Comparison of ENCODE assay signal across 8 cellular contexts in genomic region chrX:131068945-131069719, GRCh38. TPM values are rescaled to one million over a fixed set of nuclear protein-coding genes. Genes with fewer than 3 reads are reported as not detected.
DNase-seq lines count a peak whose midpoint lies in the region; ATAC-seq, FAIRE-seq and TF ChIP-seq lines count a peak whose summit lies in the region.

No MANE protein-coding gene starts in this region.

- TF ChIP-seq CTCF in PC-9 (conservative IDR thresholded peaks at IDR 0.05): peak; percentile 40
- no peak for TF ChIP-seq CTCF in CD4-positive, alpha-beta T cell (IDR thresholded peaks at IDR 0.05)

- peaks cover 3% of the 10 kb centered on the region; the same call in 1 of the 2 replicates for H3K4me1 ChIP-seq in ES-I3 (ENCODE audit: insufficient read depth, low read length)
- H3K4me1 ChIP-seq in PC-9 (replicated peaks; ENCODE audit: insufficient read depth): no peaks in the 10 kb centered on the region
- no peaks in the 10 kb centered on the region for H3K4me1 ChIP-seq in CD4-positive, alpha-beta memory T cell (ENCODE audit: insufficient read depth, low read length)

- no peaks in the 10 kb centered on the region for H3K9me3 ChIP-seq in ES-I3 (ENCODE audit: control insufficient read depth, insufficient read depth, low read length)
- no peaks in the 10 kb centered on the region for H3K9me3 ChIP-seq in PC-9 (ENCODE audit: insufficient read depth, low read depth)
- no peaks in the 10 kb centered on the region for H3K9me3 ChIP-seq in CD4-positive, alpha-beta memory T cell (ENCODE audit: control insufficient read depth in 1 of 2, low read length in 2 of 2)
- H3K9me3 ChIP-seq in CD4-positive, alpha-beta T cell (ENCODE audit: control insufficient read depth, low read length): no peaks in the 10 kb centered on the region

- CTCF ChIA-PET in PC-9 (lab: Charles Lee): no interaction called here
- CTCF ChIA-PET in CD4-positive, alpha-beta memory T cell (lab: Charles Lee; ENCODE audit: partially characterized antibody): no interaction called here
- CTCF ChIA-PET in CD4-positive, alpha-beta T cell (lab: Charles Lee): no interaction called here

- H3K4me1 Mint-ChIP-seq in CD4-positive, alpha-beta memory T cell: peaks cover 0 to 6% (median 0%) of the 10 kb centered on the region in 4 donors
- H3K4me1 Mint-ChIP-seq in CD4-positive, alpha-beta T cell (ENCODE audit: low read depth): no peaks in the 10 kb centered on the region

- H3K27ac ChIP-seq in PC-9: no peak overlapping the region
- no peak overlapping the region for H3K27ac ChIP-seq in CD4-positive, alpha-beta memory T cell (ENCODE audit: low read depth, low read length)
- H3K27ac ChIP-seq in CD4-positive, alpha-beta T cell (ENCODE audit: low read depth, low read length): no peak overlapping the region

- no peaks in the 10 kb centered on the region for H3K36me3 Mint-ChIP-seq in CD4-positive, alpha-beta memory T cell
- H3K36me3 Mint-ChIP-seq in CD4-positive, alpha-beta T cell (ENCODE audit: low read depth): no peaks in the 10 kb centered on the region

- ATAC-seq in CD4-positive, alpha-beta T cell (ENCODE audit: poor library complexity): no peak
- no peak for ATAC-seq in GM19455 (IDR thresholded peaks at IDR 0.05; ENCODE audit: unreplicated experiment)

- H3K4me3 ChIP-seq in PC-9: no peak overlapping the region
- H3K4me3 ChIP-seq in CD4-positive, alpha-beta memory T cell (ENCODE audit: low read length in 2 of 2): no peak overlapping the region

- H3K27ac Mint-ChIP-seq in CD4-positive, alpha-beta memory T cell: no peak overlapping the region
- H3K27ac Mint-ChIP-seq in CD4-positive, alpha-beta T cell: no peak overlapping the region

- TF ChIP-seq POLR2A in H54 (IDR thresholded peaks at IDR 0.05; ENCODE audit: low read depth, low read length): no peak

- peaks cover 0 to 4% (median 0%) of the 10 kb centered on the region in 8 donors for H3K9me3 Mint-ChIP-seq in CD4-positive, alpha-beta memory T cell
- H3K9me3 Mint-ChIP-seq in CD4-positive, alpha-beta T cell: no peaks in the 10 kb centered on the region

- DNase-seq in H54 (ENCODE audit: insufficient read length, low spot score) (peak; percentile 12), PC-9 (no peak), iPS DF 4.7 (ENCODE audit: extremely low read depth, low spot score) (peak; percentile 68), cortex of kidney (lab: John Stamatoyannopoulos, UW) (no peak)
- DNase-seq in CD4-positive, alpha-beta memory T cell: no peak
- DNase-seq in CD4-positive, alpha-beta T cell: no peak

- no peaks in the 10 kb centered on the region for H3F3A ChIP-seq in PC-9 (ENCODE audit: insufficient read depth, low read depth)

- H3K79me2 ChIP-seq in PC-9 (ENCODE audit: low read depth): no peaks in the 10 kb centered on the region

- H3K4me3 Mint-ChIP-seq in CD4-positive, alpha-beta memory T cell: peak overlapping the region in 1 of 8 donors; percentile 11
- no peak overlapping the region for H3K4me3 Mint-ChIP-seq in CD4-positive, alpha-beta T cell

- POLR2A ChIA-PET in PC-9 (lab: Charles Lee; ENCODE audit: unreplicated experiment): no interaction called here
- POLR2A ChIA-PET in CD4-positive, alpha-beta memory T cell (lab: Charles Lee; ENCODE audit: partially characterized antibody): no interaction called here
- POLR2A ChIA-PET in CD4-positive, alpha-beta T cell (lab: Charles Lee): no interaction called here

- no peaks in the 10 kb centered on the region for H4K20me1 ChIP-seq in PC-9 (ENCODE audit: insufficient read depth)

- H3K4me2 ChIP-seq in PC-9: no peak overlapping the region

- intact Hi-C loops in PC-9 (cut with micrococcal nuclease; ENCODE audit: unreplicated experiment): no loop called here
- intact Hi-C loops in CD4-positive, alpha-beta memory T cell (cut with micrococcal nuclease): no loop called here
- intact Hi-C loops in CD4-positive, alpha-beta T cell (cut with DNase I, micrococcal nuclease): no loop called here

- no peak overlapping the region for H2AFZ ChIP-seq in PC-9

- peak overlapping the region; percentile 46; the same call in 1 of the 2 replicates for H3K9ac ChIP-seq in ES-I3 (ENCODE audit: low read depth, low read length)

- H3K36me3 ChIP-seq in ES-I3 (ENCODE audit: insufficient read depth, low read length) (no peaks in the 10 kb centered on the region), PC-9 (ENCODE audit: low read depth) (no peaks in the 10 kb centered on the region)
- no peaks in the 10 kb centered on the region for H3K36me3 ChIP-seq in CD4-positive, alpha-beta memory T cell (ENCODE audit: insufficient read depth, low read length)

- no peak for FAIRE-seq in H54 (lab: Jason Lieb, UNC)

- peaks cover 24 to 25% of the 10 kb centered on the region in 2 donors for H3K27me3 Mint-ChIP-seq in CD4-positive, alpha-beta memory T cell
- H3K27me3 Mint-ChIP-seq in CD4-positive, alpha-beta T cell: peaks cover 49% of the 10 kb centered on the region

- no TSS peak for BruUV-seq in PC-9 (replicated peaks; lab: Mats Ljungman, UMichigan)

- H3K27me3 ChIP-seq in PC-9 (ENCODE audit: insufficient read depth, low read depth): peaks cover 49% of the 10 kb centered on the region
- H3K27me3 ChIP-seq in CD4-positive, alpha-beta memory T cell (ENCODE audit: insufficient read depth, low read length): no peaks in the 10 kb centered on the region
- H3K27me3 ChIP-seq in CD4-positive, alpha-beta T cell (ENCODE audit: control insufficient read depth, insufficient read depth, low read length): peaks cover 66% of the 10 kb centered on the region

- H3K9me2 ChIP-seq in PC-9 (ENCODE audit: insufficient read depth): no peaks in the 10 kb centered on the region

RNA-seq across cellular contexts. Expression of gene ARHGAP36, which starts 11.0 kb away (rescaled TPM):
- total RNA-seq in PC-9 (2021): not detected in 2 replicates
- total RNA-seq in CD4-positive, alpha-beta memory T cell: not detected
- not detected for polyA plus RNA-seq in CD4-positive, alpha-beta memory T cell
- not detected for total RNA-seq in CD4-positive, alpha-beta T cell

Comparison
In these comparisons a context has a peak if more than half of its experiments do, and no peak if none do; other contexts are left out.
1. DNase-seq: peak in H54 (single experiment) and iPS DF 4.7 (single experiment); none in PC-9 (0 of 2), CD4-positive, alpha-beta memory T cell (0 of 5), cortex of kidney (single experiment) and CD4-positive, alpha-beta T cell (0 of 10).